ENCODE assay signal across 23 cellular contexts in genomic region chr1:51316764-51317120, GRCh38.
DNase-seq lines count a peak whose midpoint lies in the region; ATAC-seq and TF ChIP-seq lines count a peak whose summit lies in the region.
"Had no signal": no experiment of that assay in that cellular context is flagged by ENCODE, and none has a peak within 500 bp of the region (broad histone marks: within the 10 kb centered on the region; RNA-seq: fewer than 3 reads in every experiment).

No MANE protein-coding gene starts in this region.

- H3K79me2 ChIP-seq in DND-41 (ENCODE audit: insufficient read depth, low read length) = no peaks in the 10 kb centered on the region
- no peaks in the 10 kb centered on the region for H3K79me2 ChIP-seq in OCI-LY3 (ENCODE audit: low read length)
- H3K79me2 ChIP-seq: hepatocyte had no signal

- H4K20me1 ChIP-seq in DND-41 (ENCODE audit: insufficient read depth, low read length) (no peaks in the 10 kb centered on the region), OCI-LY3 (ENCODE audit: insufficient read depth, low read length) (no peaks in the 10 kb centered on the region)

- TF ChIP-seq CTCF in DND-41 (IDR thresholded peaks at IDR 0.05; ENCODE audit: borderline replicate concordance, extremely low read depth, low read length, poor library complexity, severe bottlenecking) (no peak), OCI-LY3 (IDR thresholded peaks at IDR 0.05; ENCODE audit: low read depth, low read length) (no peak)

- H3K36me3 ChIP-seq in DND-41 (ENCODE audit: insufficient read depth, low read length) = no peaks in the 10 kb centered on the region
- H3K36me3 ChIP-seq in OCI-LY3 (replicated peaks; ENCODE audit: low read depth, low read length) = no peaks in the 10 kb centered on the region
- H3K36me3 ChIP-seq: adrenal gland, neutrophil, transverse colon had no signal

- DNase-seq in COLO668 (lab: John Stamatoyannopoulos, UW; ENCODE audit: unreplicated experiment) = peak; percentile 98
- DNase-seq in DND-41 = peak; percentile 56
- DNase-seq in kidney tubule cell (ENCODE audit: low spot score) = peak; percentile 92
- DNase-seq in stimulated activated CD4-positive, alpha-beta T cell treated with anti-CD3 and anti-CD28 coated beads, Interleukin-2, amount 100 ng/mL, for 48 hours = no peak
- DNase-seq in SW480 (ENCODE audit: low spot score) = no peak
- DNase-seq: activated naive CD4-positive, alpha-beta T cell treated with Interleukin-2 at 50 U/mL for 16 hours; activated T-cell treated with anti-CD3 and anti-CD28 coated beads, Interleukin-2, amount 50 U/mL, for 48 hours; C1 segment of cervical spinal cord; effector memory CD8-positive, alpha-beta T cell; foreskin melanocyte; GF-D8; immature natural killer cell; NCI-H526 treated with DMSO at 0.1 percent for 48 hours; psoas muscle; stimulated activated CD8-positive, alpha-beta memory T cell treated with anti-CD3 and anti-CD28 coated beads, Interleukin-4, amount 100 ng/mL, for 48 hours; transverse colon had no signal

- H3K27ac ChIP-seq in DND-41 (ENCODE audit: low read length) (no peak overlapping the region), OCI-LY3 (ENCODE audit: low read length) (no peak overlapping the region)
- H3K27ac ChIP-seq: coronary artery, hepatocyte, neutrophil, psoas muscle, transverse colon had no signal

- H3K4me2 ChIP-seq in DND-41 (ENCODE audit: insufficient read depth, low read length) (no peak overlapping the region), OCI-LY3 (ENCODE audit: low read length) (peak overlapping the region; percentile 51)
- H3K4me2 ChIP-seq: hepatocyte had no signal

- H3K9ac ChIP-seq in DND-41 (ENCODE audit: low read depth, low read length) (no peak overlapping the region), OCI-LY3 (ENCODE audit: low read length) (no peak overlapping the region)

- H3K9me3 ChIP-seq in DND-41 (ENCODE audit: insufficient read depth, low read length, severe bottlenecking) (no peaks in the 10 kb centered on the region), OCI-LY3 (ENCODE audit: insufficient read depth, low read length) (no peaks in the 10 kb centered on the region)
- H3K9me3 ChIP-seq: adrenal gland, neutrophil, psoas muscle, transverse colon had no signal

- H3K4me1 ChIP-seq in DND-41 (ENCODE audit: insufficient read depth, low read length) (peaks cover 17% of the 10 kb centered on the region), OCI-LY3 (ENCODE audit: low read length) (peaks cover 31% of the 10 kb centered on the region)
- H3K4me1 ChIP-seq: psoas muscle had no signal

- H2AFZ ChIP-seq in DND-41 (ENCODE audit: low read depth, low read length) (no peak overlapping the region), OCI-LY3 (ENCODE audit: low read depth, low read length) (no peak overlapping the region)
- H2AFZ ChIP-seq: hepatocyte had no signal

- H3K4me3 ChIP-seq in DND-41 (ENCODE audit: low read depth in 1 of 2, low read length in 2 of 2) (no peak overlapping the region), OCI-LY3 (ENCODE audit: low read length) (no peak overlapping the region)
- H3K4me3 ChIP-seq: adrenal gland, coronary artery, hepatocyte, psoas muscle, transverse colon had no signal

- ATAC-seq in DND-41 (ENCODE audit: insufficient read depth, low read depth) (peak; percentile 80), GM18517 (IDR thresholded peaks at IDR 0.05; ENCODE audit: unreplicated experiment) (no peak), HG02970 (IDR thresholded peaks at IDR 0.05; ENCODE audit: low FRiP score, unreplicated experiment) (no peak)
- ATAC-seq: effector memory CD8-positive, alpha-beta T cell had no signal

- H3K27me3 ChIP-seq in DND-41 (ENCODE audit: insufficient read depth, low read length, poor library complexity) = no peaks in the 10 kb centered on the region
- no peaks in the 10 kb centered on the region for H3K27me3 ChIP-seq in OCI-LY3 (ENCODE audit: low read depth, low read length)
- H3K27me3 ChIP-seq: adrenal gland, hepatocyte, neutrophil, transverse colon had no signal

Comparison
In these comparisons a context has a peak if more than half of its experiments do, and no peak if none do; other contexts are left out.
1. DNase-seq: peak in COLO668 (single experiment), DND-41 (single experiment) and kidney tubule cell (single experiment); none in stimulated activated CD4-positive, alpha-beta T cell treated with anti-CD3 and anti-CD28 coated beads, Interleukin-2, amount 100 ng/mL, for 48 hours (0 of 2) and SW480 (single experiment).